ENCODE assay signal across 1 cellular context in genomic region chr7:157009778-157010587, GRCh38.
TF ChIP-seq lines count a peak whose summit lies in the region.

No MANE protein-coding gene starts in this region.

TF ChIP-seq in K562, 482 proteins besides CTCF, POLR2A, EP300 and RAD21 (continued from another document):
- no peak for TF ChIP-seq NONO (IDR thresholded peaks at IDR 0.05; ENCODE audit: low read depth in 2 of 2, low read length in 1 of 2)
- TF ChIP-seq ZNF655 (CRISPR knock-in tag; IDR thresholded peaks at IDR 0.05) = no peak
- no peak for TF ChIP-seq RFX1 (IDR thresholded peaks at IDR 0.05)
- TF ChIP-seq ZNF507 (tag; conservative IDR thresholded peaks at IDR 0.05) = no peak
- no peak for TF ChIP-seq ARID4B (CRISPR knock-in tag; IDR thresholded peaks at IDR 0.05)
- 0 out of 2 replicates have a peak, but pooled peaks have one; percentile 46 for TF ChIP-seq CUX1 (CRISPR knock-in tag; IDR thresholded peaks at IDR 0.05)
- TF ChIP-seq HDAC6 (IDR thresholded peaks at IDR 0.05; ENCODE audit: low read depth, low read length) = peak; percentile 78; the same call in 1 of the 2 replicates
- no peak for TF ChIP-seq NBN (IDR thresholded peaks at IDR 0.05; ENCODE audit: low read depth)
- no peak for TF ChIP-seq PRMT5 (CRISPR knock-in tag; IDR thresholded peaks at IDR 0.05)
- no peak for TF ChIP-seq BMI1 (IDR thresholded peaks at IDR 0.05; ENCODE audit: low read length)
- no peak for TF ChIP-seq ZNF280B (CRISPR knock-in tag; IDR thresholded peaks at IDR 0.05)
- no peak for TF ChIP-seq SMARCA4 (IDR thresholded peaks at IDR 0.05)
- no peak for TF ChIP-seq CCNT2 (IDR thresholded peaks at IDR 0.05; ENCODE audit: borderline replicate concordance, extremely low read depth, insufficient read length, low read depth, low read length)
- TF ChIP-seq CHD4 (IDR thresholded peaks at IDR 0.05; ENCODE audit: insufficient read depth, insufficient replicate concordance, low read depth, low read length, poor library complexity, severe bottlenecking) = no peak
- TF ChIP-seq MECOM (CRISPR knock-in tag; IDR thresholded peaks at IDR 0.05) = no peak
- TF ChIP-seq ZNF518B (CRISPR knock-in tag; IDR thresholded peaks at IDR 0.05) = no peak
